8 cellular contexts compared by ENCODE assay signal in the genomic region with DNA sequence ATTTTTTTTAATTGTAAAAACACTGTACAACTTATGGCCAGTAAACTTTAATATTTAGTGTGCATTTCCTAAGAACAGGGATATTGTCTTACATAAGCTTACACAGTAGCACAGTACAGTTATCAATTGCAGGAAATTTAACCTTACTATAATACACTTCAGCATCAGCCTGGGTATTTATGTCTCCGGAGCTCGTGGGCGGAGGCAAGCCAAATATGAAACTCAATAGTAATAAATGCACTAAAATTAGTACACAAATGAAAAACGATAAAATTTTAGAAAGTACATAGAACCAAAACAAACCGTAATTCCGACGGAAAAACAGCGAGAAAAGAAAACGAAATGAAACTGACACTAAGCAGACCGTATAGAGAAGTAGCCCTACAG.
A peak's percentile ranks its signal among the peaks of the same experiment; 100 is the strongest.
DNase-seq lines count a peak whose midpoint lies in the region; ATAC-seq and TF ChIP-seq lines count a peak whose summit lies in the region.

No MANE protein-coding gene starts in this region.

- H3K27ac ChIP-seq in Karpas-422 (ENCODE audit: low read length) (no peak overlapping the region), colonic mucosa (peak overlapping the region; percentile 82)

- H3K4me3 ChIP-seq in Karpas-422 (ENCODE audit: low read length) (peak overlapping the region; percentile 63), colonic mucosa (peak overlapping the region; percentile 14)

- H3K79me2 ChIP-seq in Karpas-422 (ENCODE audit: low read length): no peaks in the 10 kb centered on the region

- H3K9me2 ChIP-seq in Karpas-422 (replicated peaks; ENCODE audit: insufficient read depth, low read length): no peaks in the 10 kb centered on the region

- H3K36me3 ChIP-seq in Karpas-422 (ENCODE audit: insufficient read depth, low read length): no peaks in the 10 kb centered on the region
- no peaks in the 10 kb centered on the region for H3K36me3 ChIP-seq in colonic mucosa

- H3K4me1 ChIP-seq in Karpas-422 (ENCODE audit: low read length): peaks cover 35% of the 10 kb centered on the region
- peaks cover 10% of the 10 kb centered on the region for H3K4me1 ChIP-seq in colonic mucosa

- intact Hi-C loops in colonic mucosa (cut with DNase I): loop anchor here (2.0 kb wide), 1 partner anchor 46 kb away; no protein-coding TSS in a partner anchor

- H2AFZ ChIP-seq in Karpas-422 (ENCODE audit: low read length): no peak overlapping the region

- no peak for TF ChIP-seq CTCF in colonic mucosa (IDR thresholded peaks at IDR 0.05)

- no peaks in the 10 kb centered on the region for H3K27me3 ChIP-seq in Karpas-422 (ENCODE audit: low read length)
- peaks cover 20% of the 10 kb centered on the region for H3K27me3 ChIP-seq in colonic mucosa

- no peak overlapping the region for H3K9ac ChIP-seq in Karpas-422 (ENCODE audit: low read length)
- peak overlapping the region in 1 of 2 donors; percentile 4 for H3K9ac ChIP-seq in colonic mucosa (ENCODE audit: low read depth in 2 of 2, low read length in 2 of 2)

- no peaks in the 10 kb centered on the region for H4K20me1 ChIP-seq in Karpas-422 (ENCODE audit: insufficient read depth, low read depth, low read length)

- H3K4me2 ChIP-seq in Karpas-422 (ENCODE audit: low read depth, low read length, poor library complexity, severe bottlenecking): peak overlapping the region; percentile 82

- H3K9me3 ChIP-seq in Karpas-422 (ENCODE audit: low read length) (no peaks in the 10 kb centered on the region), colonic mucosa (no peaks in the 10 kb centered on the region)

- DNase-seq in Karpas-422: no peak
- no peak for DNase-seq in colonic mucosa
- DNase-seq in stimulated activated CD4-positive, alpha-beta T cell treated with anti-CD3 and anti-CD28 coated beads, Interleukin-4, amount 100 ng/mL, for 1 hour: peak; percentile 41
- DNase-seq in NCI-H2171 (lab: John Stamatoyannopoulos, UW): no peak
- no peak for DNase-seq in medulla oblongata (ENCODE audit: extremely low spot score)
- no peak for DNase-seq in NCI-H345 (lab: John Stamatoyannopoulos, UW)
- no peak for DNase-seq in GOT3 (lab: John Stamatoyannopoulos, UW)

- ATAC-seq in GM19035 (IDR thresholded peaks at IDR 0.05; ENCODE audit: unreplicated experiment): peak; percentile 0
